Comparison of ENCODE assay signal across 1 cellular context in the genomic region with DNA sequence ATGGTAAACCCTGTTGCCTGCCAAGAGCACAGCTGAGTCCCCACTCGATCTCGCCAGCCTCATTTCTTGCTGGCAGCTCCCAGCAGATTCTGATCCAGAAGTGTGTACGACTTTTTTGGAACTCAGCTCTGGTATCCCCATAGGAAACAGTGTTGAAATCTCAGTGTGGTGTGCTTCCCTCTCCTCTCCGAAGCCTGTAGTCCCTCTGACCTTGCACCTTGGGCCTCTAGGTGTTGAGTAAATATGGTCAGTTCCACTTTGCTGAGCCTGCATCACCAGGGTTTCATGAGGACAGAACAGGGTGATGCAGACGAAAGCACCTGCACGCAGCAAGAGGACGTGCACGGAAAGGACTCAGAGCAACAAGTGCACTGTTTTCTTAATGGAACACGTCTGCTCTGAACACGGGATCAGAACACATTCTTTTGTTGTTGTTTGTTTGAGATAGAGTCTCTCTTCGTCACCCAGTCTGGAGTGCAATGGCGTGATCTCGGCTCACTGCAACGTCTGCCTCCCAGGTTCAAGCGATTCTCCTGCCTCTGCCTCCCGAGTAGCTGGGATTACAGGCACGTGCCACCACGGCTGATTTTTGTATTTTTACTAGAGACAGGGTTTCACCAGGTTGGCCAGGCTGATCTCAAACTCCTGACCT.
TF ChIP-seq lines count a peak whose summit lies in the region.

No MANE protein-coding gene starts in this region.

TF ChIP-seq in HepG2, 621 proteins besides CTCF, POLR2A, EP300 and RAD21 (continued from another document and continues in another):
- TF ChIP-seq, protein P1, sequence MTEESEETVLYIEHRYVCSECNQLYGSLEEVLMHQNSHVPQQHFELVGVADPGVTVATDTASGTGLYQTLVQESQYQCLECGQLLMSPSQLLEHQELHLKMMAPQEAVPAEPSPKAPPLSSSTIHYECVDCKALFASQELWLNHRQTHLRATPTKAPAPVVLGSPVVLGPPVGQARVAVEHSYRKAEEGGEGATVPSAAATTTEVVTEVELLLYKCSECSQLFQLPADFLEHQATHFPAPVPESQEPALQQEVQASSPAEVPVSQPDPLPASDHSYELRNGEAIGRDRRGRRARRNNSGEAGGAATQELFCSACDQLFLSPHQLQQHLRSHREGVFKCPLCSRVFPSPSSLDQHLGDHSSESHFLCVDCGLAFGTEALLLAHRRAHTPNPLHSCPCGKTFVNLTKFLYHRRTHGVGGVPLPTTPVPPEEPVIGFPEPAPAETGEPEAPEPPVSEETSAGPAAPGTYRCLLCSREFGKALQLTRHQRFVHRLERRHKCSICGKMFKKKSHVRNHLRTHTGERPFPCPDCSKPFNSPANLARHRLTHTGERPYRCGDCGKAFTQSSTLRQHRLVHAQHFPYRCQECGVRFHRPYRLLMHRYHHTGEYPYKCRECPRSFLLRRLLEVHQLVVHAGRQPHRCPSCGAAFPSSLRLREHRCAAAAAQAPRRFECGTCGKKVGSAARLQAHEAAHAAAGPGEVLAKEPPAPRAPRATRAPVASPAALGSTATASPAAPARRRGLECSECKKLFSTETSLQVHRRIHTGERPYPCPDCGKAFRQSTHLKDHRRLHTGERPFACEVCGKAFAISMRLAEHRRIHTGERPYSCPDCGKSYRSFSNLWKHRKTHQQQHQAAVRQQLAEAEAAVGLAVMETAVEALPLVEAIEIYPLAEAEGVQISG (CRISPR knock-in tag; IDR thresholded peaks at IDR 0.05) = peak; percentile 80
- TF ChIP-seq ASH2L (IDR thresholded peaks at IDR 0.05; ENCODE audit: insufficient read length, low read depth, low read length) (no peak), ZNF224 (CRISPR knock-in tag; IDR thresholded peaks at IDR 0.05) (peak; percentile 71; the same call in 1 of the 2 replicates), ZSCAN22 (CRISPR knock-in tag; IDR thresholded peaks at IDR 0.05) (no peak), NAIF1 (CRISPR knock-in tag; IDR thresholded peaks at IDR 0.05; ENCODE audit: borderline replicate concordance) (peak; percentile 78; the same call in 1 of the 2 replicates), NFIC (IDR thresholded peaks at IDR 0.05; ENCODE audit: low read length) (peak; percentile 78), ZNF510 (CRISPR knock-in tag; IDR thresholded peaks at IDR 0.05; ENCODE audit: low read depth) (no peak), NONO (IDR thresholded peaks at IDR 0.05) (no peak), NONO (CRISPR knock-in tag; conservative IDR thresholded peaks at IDR 0.05) (peak; percentile 96), SRY (CRISPR knock-in tag; IDR thresholded peaks at IDR 0.05) (peak; percentile 70; the same call in 1 of the 2 replicates), YEATS2 (CRISPR knock-in tag; IDR thresholded peaks at IDR 0.05; ENCODE audit: borderline replicate concordance) (peak; percentile 83; the same call in 1 of the 2 replicates), MEF2D (CRISPR knock-in tag; IDR thresholded peaks at IDR 0.05) (0 out of 2 replicates have a peak, but pooled peaks have one; percentile 82), ZNF629 (CRISPR knock-in tag; conservative IDR thresholded peaks at IDR 0.05) (peak; percentile 46; the same call in 1 of the 2 replicates), KAT8 (CRISPR knock-in tag; IDR thresholded peaks at IDR 0.05) (peak; percentile 75), KLF15 (CRISPR knock-in tag; IDR thresholded peaks at IDR 0.05; ENCODE audit: borderline replicate concordance) (no peak)
- TF ChIP-seq, protein P2, sequence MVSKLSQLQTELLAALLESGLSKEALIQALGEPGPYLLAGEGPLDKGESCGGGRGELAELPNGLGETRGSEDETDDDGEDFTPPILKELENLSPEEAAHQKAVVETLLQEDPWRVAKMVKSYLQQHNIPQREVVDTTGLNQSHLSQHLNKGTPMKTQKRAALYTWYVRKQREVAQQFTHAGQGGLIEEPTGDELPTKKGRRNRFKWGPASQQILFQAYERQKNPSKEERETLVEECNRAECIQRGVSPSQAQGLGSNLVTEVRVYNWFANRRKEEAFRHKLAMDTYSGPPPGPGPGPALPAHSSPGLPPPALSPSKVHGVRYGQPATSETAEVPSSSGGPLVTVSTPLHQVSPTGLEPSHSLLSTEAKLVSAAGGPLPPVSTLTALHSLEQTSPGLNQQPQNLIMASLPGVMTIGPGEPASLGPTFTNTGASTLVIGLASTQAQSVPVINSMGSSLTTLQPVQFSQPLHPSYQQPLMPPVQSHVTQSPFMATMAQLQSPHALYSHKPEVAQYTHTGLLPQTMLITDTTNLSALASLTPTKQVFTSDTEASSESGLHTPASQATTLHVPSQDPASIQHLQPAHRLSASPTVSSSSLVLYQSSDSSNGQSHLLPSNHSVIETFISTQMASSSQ (IDR thresholded peaks at IDR 0.05; ENCODE audit: low read depth) = peak; percentile 40; the same call in 1 of the 2 replicates
- TF ChIP-seq, protein P2 (CRISPR knock-in tag; IDR thresholded peaks at IDR 0.05; ENCODE audit: borderline replicate concordance) = peak; percentile 83
- TF ChIP-seq, protein P3, sequence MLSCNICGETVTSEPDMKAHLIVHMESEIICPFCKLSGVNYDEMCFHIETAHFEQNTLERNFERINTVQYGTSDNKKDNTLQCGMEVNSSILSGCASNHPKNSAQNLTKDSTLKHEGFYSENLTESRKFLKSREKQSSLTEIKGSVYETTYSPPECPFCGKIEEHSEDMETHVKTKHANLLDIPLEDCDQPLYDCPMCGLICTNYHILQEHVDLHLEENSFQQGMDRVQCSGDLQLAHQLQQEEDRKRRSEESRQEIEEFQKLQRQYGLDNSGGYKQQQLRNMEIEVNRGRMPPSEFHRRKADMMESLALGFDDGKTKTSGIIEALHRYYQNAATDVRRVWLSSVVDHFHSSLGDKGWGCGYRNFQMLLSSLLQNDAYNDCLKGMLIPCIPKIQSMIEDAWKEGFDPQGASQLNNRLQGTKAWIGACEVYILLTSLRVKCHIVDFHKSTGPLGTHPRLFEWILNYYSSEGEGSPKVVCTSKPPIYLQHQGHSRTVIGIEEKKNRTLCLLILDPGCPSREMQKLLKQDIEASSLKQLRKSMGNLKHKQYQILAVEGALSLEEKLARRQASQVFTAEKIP (CRISPR knock-in tag; IDR thresholded peaks at IDR 0.05; ENCODE audit: borderline replicate concordance) = no peak
- TF ChIP-seq, protein P4, sequence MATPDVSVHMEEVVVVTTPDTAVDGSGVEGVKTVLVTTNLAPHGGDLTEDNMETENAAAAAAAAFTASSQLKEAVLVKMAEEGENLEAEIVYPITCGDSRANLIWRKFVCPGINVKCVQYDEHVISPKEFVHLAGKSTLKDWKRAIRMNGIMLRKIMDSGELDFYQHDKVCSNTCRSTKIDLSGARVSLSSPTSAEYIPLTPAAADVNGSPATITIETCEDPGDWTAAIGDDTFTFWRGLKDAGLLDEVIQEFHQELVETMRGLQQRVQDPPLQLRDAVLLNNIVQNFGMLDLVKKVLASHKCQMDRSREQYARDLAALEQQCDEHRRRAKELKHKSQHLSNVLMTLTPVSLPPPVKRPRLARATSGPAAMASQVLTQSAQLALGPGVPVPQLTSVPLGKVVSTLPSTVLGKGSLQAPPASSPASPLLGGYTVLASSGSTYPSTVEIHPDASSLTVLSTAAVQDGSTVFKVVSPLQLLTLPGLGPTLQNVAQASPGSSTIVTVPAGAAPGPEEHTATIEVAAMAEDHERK (CRISPR knock-in tag; IDR thresholded peaks at IDR 0.05; ENCODE audit: low read depth) = no peak
- TF ChIP-seq, protein P5, sequence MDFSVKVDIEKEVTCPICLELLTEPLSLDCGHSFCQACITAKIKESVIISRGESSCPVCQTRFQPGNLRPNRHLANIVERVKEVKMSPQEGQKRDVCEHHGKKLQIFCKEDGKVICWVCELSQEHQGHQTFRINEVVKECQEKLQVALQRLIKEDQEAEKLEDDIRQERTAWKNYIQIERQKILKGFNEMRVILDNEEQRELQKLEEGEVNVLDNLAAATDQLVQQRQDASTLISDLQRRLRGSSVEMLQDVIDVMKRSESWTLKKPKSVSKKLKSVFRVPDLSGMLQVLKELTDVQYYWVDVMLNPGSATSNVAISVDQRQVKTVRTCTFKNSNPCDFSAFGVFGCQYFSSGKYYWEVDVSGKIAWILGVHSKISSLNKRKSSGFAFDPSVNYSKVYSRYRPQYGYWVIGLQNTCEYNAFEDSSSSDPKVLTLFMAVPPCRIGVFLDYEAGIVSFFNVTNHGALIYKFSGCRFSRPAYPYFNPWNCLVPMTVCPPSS (IDR thresholded peaks at IDR 0.05) = no peak
- TF ChIP-seq, protein P6, sequence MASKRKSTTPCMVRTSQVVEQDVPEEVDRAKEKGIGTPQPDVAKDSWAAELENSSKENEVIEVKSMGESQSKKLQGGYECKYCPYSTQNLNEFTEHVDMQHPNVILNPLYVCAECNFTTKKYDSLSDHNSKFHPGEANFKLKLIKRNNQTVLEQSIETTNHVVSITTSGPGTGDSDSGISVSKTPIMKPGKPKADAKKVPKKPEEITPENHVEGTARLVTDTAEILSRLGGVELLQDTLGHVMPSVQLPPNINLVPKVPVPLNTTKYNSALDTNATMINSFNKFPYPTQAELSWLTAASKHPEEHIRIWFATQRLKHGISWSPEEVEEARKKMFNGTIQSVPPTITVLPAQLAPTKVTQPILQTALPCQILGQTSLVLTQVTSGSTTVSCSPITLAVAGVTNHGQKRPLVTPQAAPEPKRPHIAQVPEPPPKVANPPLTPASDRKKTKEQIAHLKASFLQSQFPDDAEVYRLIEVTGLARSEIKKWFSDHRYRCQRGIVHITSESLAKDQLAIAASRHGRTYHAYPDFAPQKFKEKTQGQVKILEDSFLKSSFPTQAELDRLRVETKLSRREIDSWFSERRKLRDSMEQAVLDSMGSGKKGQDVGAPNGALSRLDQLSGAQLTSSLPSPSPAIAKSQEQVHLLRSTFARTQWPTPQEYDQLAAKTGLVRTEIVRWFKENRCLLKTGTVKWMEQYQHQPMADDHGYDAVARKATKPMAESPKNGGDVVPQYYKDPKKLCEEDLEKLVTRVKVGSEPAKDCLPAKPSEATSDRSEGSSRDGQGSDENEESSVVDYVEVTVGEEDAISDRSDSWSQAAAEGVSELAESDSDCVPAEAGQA (IDR thresholded peaks at IDR 0.05; ENCODE audit: low read depth) = peak; percentile 79; the same call in 1 of the 2 replicates
- TF ChIP-seq, protein P6 (CRISPR knock-in tag; IDR thresholded peaks at IDR 0.05; ENCODE audit: borderline replicate concordance) = no peak
- TF ChIP-seq, protein P7, sequence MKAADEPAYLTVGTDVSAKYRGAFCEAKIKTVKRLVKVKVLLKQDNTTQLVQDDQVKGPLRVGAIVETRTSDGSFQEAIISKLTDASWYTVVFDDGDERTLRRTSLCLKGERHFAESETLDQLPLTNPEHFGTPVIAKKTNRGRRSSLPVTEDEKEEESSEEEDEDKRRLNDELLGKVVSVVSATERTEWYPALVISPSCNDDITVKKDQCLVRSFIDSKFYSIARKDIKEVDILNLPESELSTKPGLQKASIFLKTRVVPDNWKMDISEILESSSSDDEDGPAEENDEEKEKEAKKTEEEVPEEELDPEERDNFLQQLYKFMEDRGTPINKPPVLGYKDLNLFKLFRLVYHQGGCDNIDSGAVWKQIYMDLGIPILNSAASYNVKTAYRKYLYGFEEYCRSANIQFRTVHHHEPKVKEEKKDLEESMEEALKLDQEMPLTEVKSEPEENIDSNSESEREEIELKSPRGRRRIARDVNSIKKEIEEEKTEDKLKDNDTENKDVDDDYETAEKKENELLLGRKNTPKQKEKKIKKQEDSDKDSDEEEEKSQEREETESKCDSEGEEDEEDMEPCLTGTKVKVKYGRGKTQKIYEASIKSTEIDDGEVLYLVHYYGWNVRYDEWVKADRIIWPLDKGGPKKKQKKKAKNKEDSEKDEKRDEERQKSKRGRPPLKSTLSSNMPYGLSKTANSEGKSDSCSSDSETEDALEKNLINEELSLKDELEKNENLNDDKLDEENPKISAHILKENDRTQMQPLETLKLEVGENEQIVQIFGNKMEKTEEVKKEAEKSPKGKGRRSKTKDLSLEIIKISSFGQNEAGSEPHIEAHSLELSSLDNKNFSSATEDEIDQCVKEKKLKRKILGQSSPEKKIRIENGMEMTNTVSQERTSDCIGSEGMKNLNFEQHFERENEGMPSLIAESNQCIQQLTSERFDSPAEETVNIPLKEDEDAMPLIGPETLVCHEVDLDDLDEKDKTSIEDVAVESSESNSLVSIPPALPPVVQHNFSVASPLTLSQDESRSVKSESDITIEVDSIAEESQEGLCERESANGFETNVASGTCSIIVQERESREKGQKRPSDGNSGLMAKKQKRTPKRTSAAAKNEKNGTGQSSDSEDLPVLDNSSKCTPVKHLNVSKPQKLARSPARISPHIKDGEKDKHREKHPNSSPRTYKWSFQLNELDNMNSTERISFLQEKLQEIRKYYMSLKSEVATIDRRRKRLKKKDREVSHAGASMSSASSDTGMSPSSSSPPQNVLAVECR (CRISPR knock-in tag; IDR thresholded peaks at IDR 0.05; ENCODE audit: borderline replicate concordance) = peak; percentile 72; the same call in 1 of the 2 replicates
